1 cellular context compared by ENCODE assay signal in the genomic region with DNA sequence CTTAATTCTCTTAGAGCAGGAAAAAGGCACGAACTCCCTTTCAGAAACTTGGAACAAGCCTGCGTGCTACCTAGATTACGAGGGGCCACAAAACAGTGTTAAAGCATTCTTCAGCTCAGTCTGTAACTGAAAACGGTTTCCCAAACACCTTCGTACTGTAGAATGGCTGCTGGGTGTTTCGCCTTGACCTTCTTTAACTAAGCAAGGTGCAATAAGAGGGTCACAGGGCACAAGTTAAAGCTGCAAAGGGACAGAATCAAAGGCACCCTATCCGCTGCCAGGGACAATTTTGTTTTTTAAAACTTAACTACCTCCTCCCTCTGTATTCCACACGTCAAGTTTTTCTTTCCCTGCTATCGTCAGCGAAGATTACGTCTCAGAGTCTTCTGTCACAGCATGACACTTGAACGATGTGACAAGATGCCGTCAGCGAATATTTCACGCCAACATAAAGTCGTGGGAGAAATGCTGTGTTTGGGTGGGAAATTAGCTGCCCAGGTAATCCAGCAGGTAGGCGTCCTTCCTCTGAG.
TF ChIP-seq lines count a peak whose summit lies in the region.

No MANE protein-coding gene starts in this region.

TF ChIP-seq in GM23338, 12 proteins besides CTCF, POLR2A, EP300 and RAD21:
- TF ChIP-seq ZNF462 (CRISPR knock-in tag; IDR thresholded peaks at IDR 0.05): no peak
- TF ChIP-seq ZNF114 (CRISPR knock-in tag; IDR thresholded peaks at IDR 0.05): no peak
- no peak for TF ChIP-seq STAT1 (IDR thresholded peaks at IDR 0.05; ENCODE audit: unreplicated experiment)
- TF ChIP-seq CREB1 (CRISPR knock-in tag; IDR thresholded peaks at IDR 0.05; ENCODE audit: low read depth): 0 out of 2 replicates have a peak, but pooled peaks have one; percentile 30
